Comparison of ENCODE assay signal across 9 cellular contexts in genomic region chr12:57461904-57462306, GRCh38. TPM values are rescaled to one million over a fixed set of nuclear protein-coding genes. Genes with fewer than 3 reads are reported as not detected.
DNase-seq lines count a peak whose midpoint lies in the region; ATAC-seq, FAIRE-seq and TF ChIP-seq lines count a peak whose summit lies in the region.
"Had no signal": no experiment of that assay in that cellular context is flagged by ENCODE, and none has a peak within 500 bp of the region (broad histone marks: within the 10 kb centered on the region; RNA-seq: fewer than 3 reads in every experiment).

No MANE protein-coding gene starts in this region.

- no peak overlapping the region for H2AK5ac ChIP-seq in mesendoderm (ENCODE audit: low read length)

- H3K23ac ChIP-seq in mesendoderm (ENCODE audit: low read length) = no peak overlapping the region

- peak overlapping the region; percentile 75 for H3K18ac ChIP-seq in mesendoderm (ENCODE audit: low read length)

- peak overlapping the region; percentile 85 for H3K27ac ChIP-seq in AG04450 (ENCODE audit: low read depth, low read length)
- peak overlapping the region; percentile 36 for H3K27ac ChIP-seq in HUES6 (ENCODE audit: low read depth, low read length)
- peak overlapping the region; percentile 61 for H3K27ac ChIP-seq in mesendoderm (ENCODE audit: low read depth, low read length)

- ATAC-seq in HG03520 (IDR thresholded peaks at IDR 0.05; ENCODE audit: unreplicated experiment) (no peak), GM19351 (IDR thresholded peaks at IDR 0.05; ENCODE audit: unreplicated experiment) (no peak)

- peak overlapping the region; percentile 83 to 97 (median 90) for H3K4me3 Mint-ChIP-seq in brain

- no peaks in the 10 kb centered on the region for H3K27me3 ChIP-seq in AG04450 (ENCODE audit: control insufficient read depth, insufficient read depth, low read length)
- no peaks in the 10 kb centered on the region for H3K27me3 ChIP-seq in HUES6 (ENCODE audit: control insufficient read depth, insufficient read depth, low read length)
- H3K27me3 ChIP-seq in mesendoderm (ENCODE audit: insufficient read depth, low read length, poor library complexity) = no peaks in the 10 kb centered on the region

- H3K36me3 Mint-ChIP-seq in brain = no peaks in the 10 kb centered on the region

- peak overlapping the region in 3 of 5 experiments; percentile 84 to 95 (median 85) for H3K27ac Mint-ChIP-seq in brain

- H3K9ac ChIP-seq in HUES6 (ENCODE audit: low read length) = peak overlapping the region; percentile 58
- peak overlapping the region; percentile 63 for H3K9ac ChIP-seq in mesendoderm (ENCODE audit: low read length)

- CTCF ChIA-PET in AG04450 (lab: Charles Lee) = interaction anchor here (0.5 to 2.4 kb wide), 14 partner anchors 9 to 211 kb away, joined by 3 to 14 read pairs (median 4); partner anchors contain the start of gene STAC3
- CTCF ChIA-PET in HEK293T (lab: Yijun Ruan, JAX) = interaction anchor here (0.7 to 1.7 kb wide), 4 partner anchors 9 to 248 kb away, joined by 3 to 4 read pairs (median 3); partner anchors contain the start of gene ARHGAP9

- H3K4me2 ChIP-seq in mesendoderm (ENCODE audit: low read length) = peak overlapping the region; percentile 84

- peak overlapping the region; percentile 61 for H2BK5ac ChIP-seq in mesendoderm (ENCODE audit: low read length)

- H3K9me3 ChIP-seq in AG04450 (ENCODE audit: control insufficient read depth, insufficient read depth, low read length) (no peaks in the 10 kb centered on the region), HUES6 (ENCODE audit: control insufficient read depth, insufficient read depth, low read depth, low read length) (no peaks in the 10 kb centered on the region)

- POLR2A ChIA-PET in AG04450 (lab: Yijun Ruan, JAX) (no interaction called here), HEK293T (lab: Yijun Ruan, JAX) (interaction anchor here (2.0 to 2.9 kb wide), 2 partner anchors 10 to 58 kb away, joined by 7 to 10 read pairs; partner anchors contain the start of gene DDIT3)

- no peaks in the 10 kb centered on the region for H3K79me2 ChIP-seq in mesendoderm (ENCODE audit: control insufficient read depth, insufficient read depth, low read length)

- no peaks in the 10 kb centered on the region for H3K79me1 ChIP-seq in mesendoderm (ENCODE audit: low read length)

- TF ChIP-seq CTCF in AG04450 (IDR thresholded peaks at IDR 0.05; ENCODE audit: low read depth, low read length) = no peak
- TF ChIP-seq CTCF in brain (conservative IDR thresholded peaks at IDR 0.05) = no peak

- DNase-seq in AG04450 (ENCODE audit: low read depth, low spot score) (no peak), mesendoderm (peak; percentile 60), urothelium cell line (ENCODE audit: low spot score) (peak; percentile 32), HEK293T (ENCODE audit: extremely low spot score) (no peak)

- no peak overlapping the region for H3K4ac ChIP-seq in mesendoderm (ENCODE audit: low read depth, low read length)

- H3K4me1 ChIP-seq in HUES6 (ENCODE audit: control insufficient read depth, insufficient read depth, low read length) = peaks cover 13% of the 10 kb centered on the region
- peaks cover 2% of the 10 kb centered on the region for H3K4me1 ChIP-seq in mesendoderm (ENCODE audit: control insufficient read depth, low read depth, low read length)

- H2BK120ac ChIP-seq in mesendoderm (ENCODE audit: low read depth, low read length) = no peak overlapping the region

- peaks cover 54% of the 10 kb centered on the region for H3K4me1 Mint-ChIP-seq in brain

- H3K4me3 ChIP-seq in AG04450 (ENCODE audit: low read depth, low read length) (peak overlapping the region; percentile 88), HUES6 (ENCODE audit: low read depth, low read length) (peak overlapping the region; percentile 80), mesendoderm (ENCODE audit: low read length) (peak overlapping the region; percentile 39)

- WGBS in mesendoderm (ENCODE audit: extremely low coverage, insufficient coverage, low lambda C conversion rate) = no CpG with 5 or more reads among the region's 13 CpGs

- H4K8ac ChIP-seq in mesendoderm (ENCODE audit: low read depth, low read length) = no peak overlapping the region

- peaks cover 0 to 5% (median 0%) of the 10 kb centered on the region in 5 experiments for H3K9me3 Mint-ChIP-seq in brain

- H4K5ac ChIP-seq in mesendoderm (ENCODE audit: low read length) = no peak overlapping the region

- H3K27me3 Mint-ChIP-seq in brain = peaks cover 70% of the 10 kb centered on the region

- H2BK15ac ChIP-seq in mesendoderm (replicated peaks; ENCODE audit: low read depth) = peak overlapping the region; percentile 28

- 0 out of 2 replicates have a peak, but pooled peaks cover 2% of the 10 kb centered on the region for H3K36me3 ChIP-seq in HUES6 (ENCODE audit: control insufficient read depth, insufficient read depth, low read length)
- no peaks in the 10 kb centered on the region for H3K36me3 ChIP-seq in mesendoderm (ENCODE audit: control insufficient read depth, insufficient read depth, low read length)

- FAIRE-seq in urothelium cell line (lab: Jason Lieb, UNC) = no peak
- FAIRE-seq: islet of Langerhans had no signal

- H3K56ac ChIP-seq in mesendoderm (ENCODE audit: low read length) = peak overlapping the region; percentile 87

TF ChIP-seq in HEK293T, 16 proteins besides CTCF, POLR2A, EP300 and RAD21:
- TF ChIP-seq FOXK2 (IDR thresholded peaks at IDR 0.05) (no peak), PKNOX1 (IDR thresholded peaks at IDR 0.05) (no peak)
TF ChIP-seq in HEK293T: peak in this region for 0.

RNA-seq across cellular contexts. Expression of gene GLI1, which starts 2.3 kb away (rescaled TPM):
- 8.3 and 9.7 TPM in 2 replicates for polyA plus RNA-seq in AG04450 (2011; rRNA removed)
- 16.6 and 16.9 TPM in 2 replicates for polyA minus RNA-seq in AG04450 (2011; rRNA and poly(A)+ RNA removed)
- 0.36 TPM for polyA plus RNA-seq in brain (ENCODE audit: insufficient read depth, low read depth, low replicate concordance)
- polyA plus RNA-seq in mesendoderm (2013, experiment 1 of 2) = 5.8 TPM
- polyA plus RNA-seq in mesendoderm (2013, experiment 2 of 2) = 7.3 TPM

RNA-seq across cellular contexts. Expression of gene INHBE, which starts 6.8 kb away (rescaled TPM):
- polyA plus RNA-seq in AG04450 (2011; rRNA removed) (10.8 TPM in 2 replicates), brain (ENCODE audit: insufficient read depth, low read depth, low replicate concordance) (10.8 TPM)
- polyA minus RNA-seq in AG04450 (2011; rRNA and poly(A)+ RNA removed) = 8.3 and 9.8 TPM in 2 replicates
- 10.2 TPM for polyA plus RNA-seq in mesendoderm (2013, experiment 1 of 2)
- polyA plus RNA-seq in mesendoderm (2013, experiment 2 of 2) = 10.8 TPM

RNA-seq across cellular contexts. Expression of gene ARHGAP9, which starts 17.8 kb away (rescaled TPM):
- polyA plus RNA-seq in AG04450 (2011; rRNA removed) (1.2 TPM in 2 replicates), brain (ENCODE audit: insufficient read depth, low read depth, low replicate concordance) (7.6 TPM)
- polyA minus RNA-seq in AG04450 (2011; rRNA and poly(A)+ RNA removed) = 0.39 and 1.2 TPM in 2 replicates
- 2.5 TPM for polyA plus RNA-seq in mesendoderm (2013, experiment 1 of 2)
- polyA plus RNA-seq in mesendoderm (2013, experiment 2 of 2) = 3.9 TPM

RNA-seq across cellular contexts. Expression of gene MARS1, which starts 26.0 kb away (rescaled TPM):
- polyA plus RNA-seq in AG04450 (2011; rRNA removed) = 236 and 252 TPM in 2 replicates
- 230 and 259 TPM in 2 replicates for polyA minus RNA-seq in AG04450 (2011; rRNA and poly(A)+ RNA removed)
- 136 TPM for polyA plus RNA-seq in brain (ENCODE audit: insufficient read depth, low read depth, low replicate concordance)
- polyA plus RNA-seq in mesendoderm (2013, experiment 1 of 2) = 723 TPM
- polyA plus RNA-seq in mesendoderm (2013, experiment 2 of 2) = 704 TPM

RNA-seq across cellular contexts. Expression of gene INHBC, which starts 27.3 kb away (rescaled TPM):
- polyA plus RNA-seq in AG04450 (2011; rRNA removed) (not detected in 2 replicates), brain (ENCODE audit: insufficient read depth, low read depth, low replicate concordance) (not detected)
- polyA minus RNA-seq in AG04450 (2011; rRNA and poly(A)+ RNA removed) = 0.17 TPM in 1 of 2 replicates, not detected in the other
- polyA plus RNA-seq in mesendoderm (2013, experiment 1 of 2) = 0.04 TPM
- 0.06 TPM for polyA plus RNA-seq in mesendoderm (2013, experiment 2 of 2)

Comparison
In these comparisons a context has a peak if more than half of its experiments do, and no peak if none do; other contexts are left out.
1. DNase-seq: peak in mesendoderm (single experiment) and urothelium cell line (single experiment); none in AG04450 (single experiment) and HEK293T (single experiment).
2. Peak in every context shown above with its lines, with median percentiles within 50 percentile points of each other: H3K27ac ChIP-seq and H3K4me3 ChIP-seq.